ENCODE assay signal across 20 cellular contexts in genomic region chr13:57739791-57740190, GRCh38.
"Had no signal": no experiment of that assay in that cellular context is flagged by ENCODE, and none has a peak within 500 bp of the region (broad histone marks: within the 10 kb centered on the region; RNA-seq: fewer than 3 reads in every experiment).

No MANE protein-coding gene starts in this region.

- H3K4me1 ChIP-seq: ascending aorta, colonic mucosa, gastrocnemius medialis, upper lobe of left lung had no signal

- H3K9me3 ChIP-seq: ascending aorta, colonic mucosa, gastrocnemius medialis, heart right ventricle, thoracic aorta, upper lobe of left lung had no signal

- H3K36me3 ChIP-seq: ascending aorta, colonic mucosa, gastrocnemius medialis, heart right ventricle, thoracic aorta, upper lobe of left lung had no signal

- H3K4me3 ChIP-seq: ascending aorta, colonic mucosa, gastrocnemius medialis, heart right ventricle, skin epidermis, thoracic aorta, upper lobe of left lung had no signal

- H3K27ac ChIP-seq: ascending aorta, colonic mucosa, gastrocnemius medialis, skin epidermis, thoracic aorta, upper lobe of left lung had no signal

- DNase-seq: activated CD4-positive, alpha-beta T cell treated with anti-CD3 and anti-CD28 coated beads, Interleukin-2, amount 50 U/mL, for 1 hour; activated CD4-positive, CD25-positive, alpha-beta regulatory T cell treated with anti-CD3 and anti-CD28 coated beads, Interleukin-2, amount 50 U/mL, for 72 hours; activated CD8-positive, alpha-beta memory T cell treated with anti-CD3 and anti-CD28 coated beads for 24 hours; activated CD8-positive, alpha-beta memory T cell treated with anti-CD3 and anti-CD28 coated beads, Interleukin-2, amount 50 U/mL, for 48 hours; activated effector memory CD4-positive, alpha-beta T cell treated with Interleukin-2 at 50 U/mL for 16 hours; activated naive CD4-positive, alpha-beta T cell treated with anti-CD3 and anti-CD28 coated beads, Interleukin-2, amount 10 ng/mL, durations not matched to agents 7 days and 5 days; activated naive CD8-positive, alpha-beta T cell treated with anti-CD3 and anti-CD28 coated beads, Interleukin-2, amount 50 U/mL, for 24 hours; activated T-cell treated with anti-CD3 and anti-CD28 coated beads, Interleukin-2, amount 50 U/mL, for 48 hours; caudate nucleus; colonic mucosa; erythroblast; gastrocnemius medialis; heart right ventricle; right cardiac atrium; stimulated activated CD4-positive, alpha-beta T cell treated with anti-CD3 and anti-CD28 coated beads, Interleukin-15, amount 100 ng/mL, for 24 hours; stimulated activated CD4-positive, alpha-beta T cell treated with anti-CD3 and anti-CD28 coated beads, Interleukin-4, amount 100 ng/mL, for 24 hours; upper lobe of left lung had no signal

- H3K27me3 ChIP-seq: ascending aorta, colonic mucosa, gastrocnemius medialis, heart right ventricle, upper lobe of left lung had no signal
